In genomic region chr18:62522178-62522509, GRCh38 we compare ENCODE assay signal across 8 cellular contexts. TPM values are rescaled to one million over a fixed set of nuclear protein-coding genes. Genes with fewer than 3 reads are reported as not detected.
A peak's percentile ranks its signal among the peaks of the same experiment; 100 is the strongest.
DNase-seq lines count a peak whose midpoint lies in the region; ATAC-seq and TF ChIP-seq lines count a peak whose summit lies in the region.

No MANE protein-coding gene starts in this region.

- DNase-seq in ELR (ENCODE audit: low read depth): peak; percentile 20
- peak; percentile 18 for DNase-seq in M059J (ENCODE audit: low read depth)
- no peak for DNase-seq in central memory CD8-positive, alpha-beta T cell (ENCODE audit: low spot score in 2 of 2)
- no peak for DNase-seq in stimulated activated CD4-positive, alpha-beta T cell treated with anti-CD3 and anti-CD28 coated beads, Interleukin-4, amount 100 ng/mL, for 24 hours
- DNase-seq in middle frontal gyrus (ENCODE audit: extremely low spot score, low spot score): no peak
- DNase-seq in GM20000 (ENCODE audit: low spot score): no peak

- peak; percentile 2 for ATAC-seq in GM21576 (IDR thresholded peaks at IDR 0.05; ENCODE audit: unreplicated experiment)
- peak; percentile 0 for ATAC-seq in central memory CD8-positive, alpha-beta T cell (replicated peaks; ENCODE audit: extremely low read depth, poor library complexity, severe bottlenecking)

- TF ChIP-seq CTCF in GM20000 (IDR thresholded peaks at IDR 0.05; ENCODE audit: extremely low read depth, missing control alignments): no peak

- peak overlapping the region; percentile 68 for H3K27ac Mint-ChIP-seq in central memory CD8-positive, alpha-beta T cell (ENCODE audit: low read depth)

- peaks cover 29% of the 10 kb centered on the region for H3K4me1 Mint-ChIP-seq in central memory CD8-positive, alpha-beta T cell

- H3K9me3 Mint-ChIP-seq in central memory CD8-positive, alpha-beta T cell: no peaks in the 10 kb centered on the region

- no peaks in the 10 kb centered on the region for H3K9me3 ChIP-seq in mucosa of rectum (ENCODE audit: control insufficient read depth in 2 of 2, low read length in 2 of 2)

- H3K27me3 ChIP-seq in mucosa of rectum (ENCODE audit: control insufficient read depth in 2 of 2, insufficient read depth in 2 of 2, low read length in 2 of 2): no peaks in the 10 kb centered on the region

- H3K9ac ChIP-seq in mucosa of rectum (ENCODE audit: low read depth in 1 of 2, low read length in 2 of 2): peak overlapping the region; percentile 78 to 90

- H3K36me3 Mint-ChIP-seq in central memory CD8-positive, alpha-beta T cell (ENCODE audit: insufficient read depth): peaks cover 16% of the 10 kb centered on the region

- peak overlapping the region; percentile 91 to 96 for H3K27ac ChIP-seq in mucosa of rectum (ENCODE audit: low read depth in 2 of 2, low read length in 2 of 2)

- H3K4me3 ChIP-seq in mucosa of rectum (ENCODE audit: low read length in 2 of 2): peak overlapping the region; percentile 86 to 94

- H3K4me3 Mint-ChIP-seq in central memory CD8-positive, alpha-beta T cell: peak overlapping the region; percentile 86

- no peaks in the 10 kb centered on the region for H3K27me3 Mint-ChIP-seq in central memory CD8-positive, alpha-beta T cell

- H3K36me3 ChIP-seq in mucosa of rectum (ENCODE audit: control insufficient read depth in 2 of 2, insufficient read depth in 2 of 2, low read length in 2 of 2): no peaks in the 10 kb centered on the region

- H3K4me1 ChIP-seq in mucosa of rectum (ENCODE audit: control insufficient read depth in 2 of 2, insufficient read depth in 2 of 2, low read length in 2 of 2): peaks cover 11 to 17% of the 10 kb centered on the region in 2 donors

RNA-seq across cellular contexts. Expression of gene ZCCHC2, which starts 0.7 kb away (rescaled TPM):
- total RNA-seq in M059J (2014; rRNA removed; shearing (Covaris generic)): 9.6 and 13.0 TPM in 2 replicates

Comparison
In these comparisons a context has a peak if more than half of its experiments do, and no peak if none do; other contexts are left out.
1. DNase-seq: peak in ELR (single experiment) and M059J (single experiment); none in central memory CD8-positive, alpha-beta T cell (0 of 2), stimulated activated CD4-positive, alpha-beta T cell treated with anti-CD3 and anti-CD28 coated beads, Interleukin-4, amount 100 ng/mL, for 24 hours (single experiment), middle frontal gyrus (single experiment) and GM20000 (single experiment).